17 cellular contexts compared by ENCODE assay signal in genomic region chr14:100733152-100733850, GRCh38. TPM values are rescaled to one million over a fixed set of nuclear protein-coding genes. Genes with fewer than 3 reads are reported as not detected.
"Had no signal": no experiment of that assay in that cellular context is flagged by ENCODE, and none has a peak within 500 bp of the region (broad histone marks: within the 10 kb centered on the region; RNA-seq: fewer than 3 reads in every experiment).

No MANE protein-coding gene starts in this region.

- H3K36me3 Mint-ChIP-seq: activated naive CD4-positive, alpha-beta T cell treated with anti-CD3 and anti-CD28 coated beads, Interleukin-2, amount 10 ng/mL, durations not matched to agents 7 days and 5 days had no signal

- ATAC-seq: body of pancreas, lower lobe of right lung, T-helper 17 cell had no signal

- H2AFZ ChIP-seq: hepatocyte had no signal

- H3K4me3 Mint-ChIP-seq: activated B cell treated with CpG ODN at 0.5 μM for 24 hours; activated CD4-positive, alpha-beta T cell treated with anti-CD3 and anti-CD28 coated beads, Interleukin-2, amount 10 ng/mL, durations not matched to agents 24 days and 14 days; activated naive CD4-positive, alpha-beta T cell treated with anti-CD3 and anti-CD28 coated beads, Interleukin-2, amount 10 ng/mL, durations not matched to agents 7 days and 5 days; dendritic cell treated with granulocyte-macrophage colony-stimulating factor and Interleukin-4, amounts not matched to agents 40 ng/mL and 50 ng/mL, for 4 days; T-helper 17 cell had no signal

- H3K4me2 ChIP-seq: hepatocyte had no signal

- DNase-seq: activated B cell treated with CpG ODN at 0.5 μM for 24 hours; activated CD4-positive, alpha-beta T cell treated with anti-CD3 and anti-CD28 coated beads, Interleukin-2, amount 10 ng/mL, durations not matched to agents 24 days and 14 days; activated naive CD4-positive, alpha-beta T cell treated with anti-CD3 and anti-CD28 coated beads, Interleukin-2, amount 10 ng/mL, durations not matched to agents 7 days and 5 days; body of pancreas; central memory CD4-positive, alpha-beta T cell; erythroblast; lower lobe of right lung; midbrain; nucleus accumbens; stimulated activated CD4-positive, alpha-beta T cell treated with anti-CD3 and anti-CD28 coated beads, Interleukin-4, amount 100 ng/mL, for 1 hour; stomach; T-helper 17 cell; uterus had no signal

- H3K27ac Mint-ChIP-seq: activated B cell treated with CpG ODN at 0.5 μM for 24 hours; activated CD4-positive, alpha-beta T cell treated with anti-CD3 and anti-CD28 coated beads, Interleukin-2, amount 10 ng/mL, durations not matched to agents 24 days and 14 days; activated naive CD4-positive, alpha-beta T cell treated with anti-CD3 and anti-CD28 coated beads, Interleukin-2, amount 10 ng/mL, durations not matched to agents 7 days and 5 days; dendritic cell treated with granulocyte-macrophage colony-stimulating factor and Interleukin-4, amounts not matched to agents 40 ng/mL and 50 ng/mL, for 4 days; T-helper 17 cell had no signal

- H3K9me3 ChIP-seq: body of pancreas, lower lobe of right lung, stomach, thoracic aorta, uterus had no signal

- H3K4me1 Mint-ChIP-seq: activated B cell treated with CpG ODN at 0.5 μM for 24 hours; activated CD4-positive, alpha-beta T cell treated with anti-CD3 and anti-CD28 coated beads, Interleukin-2, amount 10 ng/mL, durations not matched to agents 24 days and 14 days; activated naive CD4-positive, alpha-beta T cell treated with anti-CD3 and anti-CD28 coated beads, Interleukin-2, amount 10 ng/mL, durations not matched to agents 7 days and 5 days had no signal

- H3K4me3 ChIP-seq: body of pancreas, hepatocyte, lower lobe of right lung, stomach, thoracic aorta, uterus had no signal

- H3K36me3 ChIP-seq: lower lobe of right lung, stomach, thoracic aorta, uterus had no signal

- H3K27ac ChIP-seq: body of pancreas, hepatocyte, lower lobe of right lung, stomach, thoracic aorta, uterus had no signal

- H3K9me3 Mint-ChIP-seq: activated B cell treated with CpG ODN at 0.5 μM for 24 hours; activated CD4-positive, alpha-beta T cell treated with anti-CD3 and anti-CD28 coated beads, Interleukin-2, amount 10 ng/mL, durations not matched to agents 24 days and 14 days; activated naive CD4-positive, alpha-beta T cell treated with anti-CD3 and anti-CD28 coated beads, Interleukin-2, amount 10 ng/mL, durations not matched to agents 7 days and 5 days; dendritic cell treated with granulocyte-macrophage colony-stimulating factor and Interleukin-4, amounts not matched to agents 40 ng/mL and 50 ng/mL, for 4 days had no signal

RNA-seq across cellular contexts. Expression of gene DLK1, which starts 6.6 kb away (rescaled TPM):
- total RNA-seq: activated B cell treated with CpG ODN at 0.5 μM for 24 hours; activated CD4-positive, alpha-beta T cell treated with anti-CD3 and anti-CD28 coated beads, Interleukin-2, amount 10 ng/mL, durations not matched to agents 24 days and 14 days; lower lobe of right lung; pulmonary artery endothelial cell; thoracic aorta had no signal
